ENCODE assay signal across 11 cellular contexts in genomic region chr11:34640050-34640971, GRCh38. TPM values are rescaled to one million over a fixed set of nuclear protein-coding genes. Genes with fewer than 3 reads are reported as not detected.
A peak's percentile ranks its signal among the peaks of the same experiment; 100 is the strongest.
DNase-seq lines count a peak whose midpoint lies in the region; ATAC-seq, FAIRE-seq and TF ChIP-seq lines count a peak whose summit lies in the region.
"Had no signal": no experiment of that assay in that cellular context is flagged by ENCODE, and none has a peak within 500 bp of the region (broad histone marks: within the 10 kb centered on the region; RNA-seq: fewer than 3 reads in every experiment).

No MANE protein-coding gene starts in this region.

- no peaks in the 10 kb centered on the region for H3K36me3 ChIP-seq in astrocyte (ENCODE audit: insufficient read depth, low read length)
- H3K36me3 ChIP-seq in mucosa of stomach (ENCODE audit: control insufficient read depth, insufficient read depth, low read length) = peaks cover 6% of the 10 kb centered on the region

- no peak for FAIRE-seq in astrocyte (lab: Jason Lieb, UNC)
- FAIRE-seq: endometrium had no signal

- H3K4me3 Mint-ChIP-seq in astrocyte (ENCODE audit: unreplicated experiment) (no peak overlapping the region), HFFc6 (no peak overlapping the region)
- H3K4me3 Mint-ChIP-seq in activated T-helper 17 cell treated with anti-CD3 and anti-CD28 coated beads, Interleukin-2, amount 50 U/mL, for 72 hours = no peak overlapping the region
- H3K4me3 Mint-ChIP-seq: IgD-negative memory B cell had no signal

- H3K9me3 ChIP-seq in astrocyte (ENCODE audit: insufficient read depth, low read depth, low read length) = no peaks in the 10 kb centered on the region
- no peaks in the 10 kb centered on the region for H3K9me3 ChIP-seq in mucosa of stomach (ENCODE audit: control insufficient read depth, low read length)

- H3K4me2 ChIP-seq in astrocyte (ENCODE audit: low read length) = no peak overlapping the region

- H3K4me1 Mint-ChIP-seq in astrocyte (ENCODE audit: low read depth, unreplicated experiment) = peaks cover 24% of the 10 kb centered on the region
- H3K4me1 Mint-ChIP-seq in activated T-helper 17 cell treated with anti-CD3 and anti-CD28 coated beads, Interleukin-2, amount 50 U/mL, for 72 hours = no peaks in the 10 kb centered on the region
- peaks cover 54% of the 10 kb centered on the region for H3K4me1 Mint-ChIP-seq in HFFc6 (ENCODE audit: low read depth)
- H3K4me1 Mint-ChIP-seq: IgD-negative memory B cell had no signal

- peak; percentile 92 for ATAC-seq in GM18870 (IDR thresholded peaks at IDR 0.05; ENCODE audit: unreplicated experiment)
- peak; percentile 86 for ATAC-seq in HG03097 (IDR thresholded peaks at IDR 0.05; ENCODE audit: low FRiP score, unreplicated experiment)
- ATAC-seq in Right ventricle myocardium superior (ENCODE audit: poor library complexity) = no peak
- ATAC-seq in activated T-helper 17 cell treated with anti-CD3 and anti-CD28 coated beads, Interleukin-2, amount 50 U/mL, for 72 hours (replicated peaks) = no peak

- no peak for TF ChIP-seq CTCF in astrocyte (IDR thresholded peaks at IDR 0.05; ENCODE audit: insufficient read depth, low read depth, low read length)
- no peak for TF ChIP-seq CTCF in HFFc6 (IDR thresholded peaks at IDR 0.05)

- H3K4me3 ChIP-seq in astrocyte (ENCODE audit: insufficient read depth, low read depth, low read length) (no peak overlapping the region), mucosa of stomach (ENCODE audit: low read length) (peak overlapping the region; percentile 26)

- H4K20me1 ChIP-seq in astrocyte (ENCODE audit: insufficient read depth, low read length) = no peaks in the 10 kb centered on the region

- H3K27me3 Mint-ChIP-seq in astrocyte (ENCODE audit: low read depth, unreplicated experiment) (no peaks in the 10 kb centered on the region), HFFc6 (ENCODE audit: insufficient read depth) (peaks cover 4% of the 10 kb centered on the region)
- peaks cover 14% of the 10 kb centered on the region for H3K27me3 Mint-ChIP-seq in activated T-helper 17 cell treated with anti-CD3 and anti-CD28 coated beads, Interleukin-2, amount 50 U/mL, for 72 hours

- H3K27ac ChIP-seq in astrocyte (ENCODE audit: low read depth, low read length) = no peak overlapping the region

- H3K9me3 Mint-ChIP-seq in astrocyte (ENCODE audit: unreplicated experiment) (no peaks in the 10 kb centered on the region), HFFc6 (no peaks in the 10 kb centered on the region)
- no peaks in the 10 kb centered on the region for H3K9me3 Mint-ChIP-seq in activated T-helper 17 cell treated with anti-CD3 and anti-CD28 coated beads, Interleukin-2, amount 50 U/mL, for 72 hours
- H3K9me3 Mint-ChIP-seq: IgD-negative memory B cell had no signal

- H3K4me1 ChIP-seq in astrocyte (ENCODE audit: insufficient read depth, low read length) (peaks cover 13% of the 10 kb centered on the region), mucosa of stomach (ENCODE audit: control insufficient read depth, insufficient read depth, low read length) (peaks cover 97% of the 10 kb centered on the region)

- H2AFZ ChIP-seq in astrocyte (ENCODE audit: low read depth, low read length) = no peak overlapping the region

- intact Hi-C loops in Right ventricle myocardium superior (cut with DNase I) = no loop called here

- no peaks in the 10 kb centered on the region for H3K36me3 Mint-ChIP-seq in astrocyte (ENCODE audit: low read depth, unreplicated experiment)
- no peaks in the 10 kb centered on the region for H3K36me3 Mint-ChIP-seq in activated T-helper 17 cell treated with anti-CD3 and anti-CD28 coated beads, Interleukin-2, amount 50 U/mL, for 72 hours (ENCODE audit: low read depth)
- H3K36me3 Mint-ChIP-seq in HFFc6 (ENCODE audit: low read depth) = no peaks in the 10 kb centered on the region
- H3K36me3 Mint-ChIP-seq: IgD-negative memory B cell had no signal

- H3K9ac ChIP-seq in astrocyte (ENCODE audit: low read length) (no peak overlapping the region), mucosa of stomach (ENCODE audit: low read length) (peak overlapping the region; percentile 40)

- H3K79me2 ChIP-seq in astrocyte (ENCODE audit: insufficient read depth, low read length) = no peaks in the 10 kb centered on the region

- H3K27me3 ChIP-seq in astrocyte (ENCODE audit: insufficient read depth, low read length) = no peaks in the 10 kb centered on the region
- H3K27me3 ChIP-seq in mucosa of stomach (ENCODE audit: control insufficient read depth, insufficient read depth, low read length) = no peaks in the 10 kb centered on the region

- DNase-seq in astrocyte (ENCODE audit: low read depth) (no peak), Right ventricle myocardium superior (no peak), HFFc6 (no peak)
- no peak for DNase-seq in activated CD4-positive, alpha-beta T cell treated with anti-CD3 and anti-CD28 coated beads, Interleukin-2, amount 50 U/mL, for 4 hours
- DNase-seq: activated CD4-positive, alpha-beta T cell treated with anti-CD3 and anti-CD28 coated beads for 4 hours had no signal

- H3K27ac Mint-ChIP-seq in astrocyte (ENCODE audit: unreplicated experiment) (peak overlapping the region; percentile 34), HFFc6 (no peak overlapping the region)
- H3K27ac Mint-ChIP-seq in activated T-helper 17 cell treated with anti-CD3 and anti-CD28 coated beads, Interleukin-2, amount 50 U/mL, for 72 hours = no peak overlapping the region
- H3K27ac Mint-ChIP-seq: IgD-negative memory B cell had no signal

RNA-seq across cellular contexts. Expression of gene EHF, which starts 19.4 kb away (rescaled TPM):
- total RNA-seq in astrocyte = 0.25 TPM in 1 of 2 replicates, not detected in the other
- 2.3 TPM for total RNA-seq in Right ventricle myocardium superior
- total RNA-seq in activated T-helper 17 cell treated with anti-CD3 and anti-CD28 coated beads, Interleukin-2, amount 50 U/mL, for 72 hours = under 1 TPM in 1 of 2 donors, not detected in 1; 0.35 TPM
- total RNA-seq in HFFc6 (2021; fragmentation: NEBNext Ultra II Directional; extraction: Animal tissue kit (Norgen Biotek cat#: 25700)) = under 1 TPM in 1 of 6 experiments, not detected in 5; 0.09 TPM

Comparison
In these comparisons a context has a peak if more than half of its experiments do, and no peak if none do; other contexts are left out.
1. ATAC-seq: peak in GM18870 (single experiment) and HG03097 (single experiment); none in Right ventricle myocardium superior (single experiment) and activated T-helper 17 cell treated with anti-CD3 and anti-CD28 coated beads, Interleukin-2, amount 50 U/mL, for 72 hours (single experiment).